Comparison of ENCODE assay signal across 1 cellular context in the genomic region with DNA sequence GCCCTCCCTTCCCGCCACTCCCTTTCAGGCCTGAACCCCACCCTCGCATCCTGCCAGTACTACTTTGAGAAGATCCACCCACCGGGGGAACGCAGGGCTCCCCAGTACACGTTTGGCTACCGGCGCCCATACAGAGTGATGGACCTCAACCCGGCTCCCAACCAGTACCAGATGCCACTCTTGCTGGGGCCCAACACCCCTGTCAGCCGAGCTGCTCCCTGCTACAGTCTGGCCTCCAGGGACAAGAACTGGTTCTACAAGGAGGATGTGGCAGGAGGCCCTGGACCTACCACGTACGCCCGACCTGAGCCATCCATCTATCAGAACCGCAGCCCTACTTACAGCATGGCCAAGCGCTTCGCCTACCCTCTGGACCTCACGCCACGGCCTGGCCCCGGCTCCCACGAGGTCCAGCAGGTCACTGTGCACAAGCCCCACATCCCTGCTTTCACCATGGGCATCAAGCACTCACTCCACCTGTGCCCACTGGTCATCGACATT.
TF ChIP-seq lines count a peak whose summit lies in the region.

No MANE protein-coding gene starts in this region.

TF ChIP-seq in GM23338, 12 proteins besides CTCF, POLR2A, EP300 and RAD21 (continued from another document):
- TF ChIP-seq REST (IDR thresholded peaks at IDR 0.05; ENCODE audit: unreplicated experiment) (no peak), POLR2AphosphoS5 (IDR thresholded peaks at IDR 0.05; ENCODE audit: low read depth) (no peak), ZNF331 (CRISPR knock-in tag; IDR thresholded peaks at IDR 0.05; ENCODE audit: low read depth) (no peak), JUNB (IDR thresholded peaks at IDR 0.05; ENCODE audit: unreplicated experiment) (no peak), ZNF462 (CRISPR knock-in tag; IDR thresholded peaks at IDR 0.05) (no peak), STAT1 (IDR thresholded peaks at IDR 0.05; ENCODE audit: unreplicated experiment) (no peak)
